Comparison of ENCODE assay signal across 33 cellular contexts in the genomic region with DNA sequence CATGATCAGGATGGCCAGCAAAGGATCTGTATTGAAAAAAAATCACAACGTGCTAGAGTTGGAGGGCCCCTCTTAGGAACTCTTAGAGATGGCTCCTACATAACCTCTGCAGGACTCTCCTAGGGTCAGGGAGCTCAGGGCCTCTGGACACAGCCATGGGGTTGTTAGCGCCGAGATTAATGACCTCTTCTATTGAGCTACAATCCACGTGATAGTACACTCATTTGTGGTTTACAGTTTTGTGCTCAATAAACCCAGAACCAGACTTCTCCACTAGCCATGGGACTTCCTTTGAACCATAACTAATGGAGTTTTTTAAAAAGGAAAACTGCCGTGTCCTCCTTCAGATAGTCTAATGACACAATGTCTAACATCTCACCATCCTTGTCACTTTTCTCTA. TPM values are rescaled to one million over a fixed set of nuclear protein-coding genes. Genes with fewer than 3 reads are reported as not detected.
"Had no signal": no experiment of that assay in that cellular context is flagged by ENCODE, and none has a peak within 500 bp of the region (broad histone marks: within the 10 kb centered on the region; RNA-seq: fewer than 3 reads in every experiment).

No MANE protein-coding gene starts in this region.

- H3K4me3 Mint-ChIP-seq: activated CD4-positive, alpha-beta T cell treated with anti-CD3 and anti-CD28 coated beads, Interleukin-2, amount 10 ng/mL, durations not matched to agents 7 days and 5 days; activated CD8-positive, alpha-beta memory T cell treated with anti-CD3 and anti-CD28 coated beads, Interleukin-2, amount 10 ng/mL, durations not matched to agents 7 days and 5 days; activated CD8-positive, alpha-beta T cell treated with anti-CD3 and anti-CD28 coated beads, Interleukin-2, amount 10 ng/mL, durations not matched to agents 7 days and 5 days; activated naive CD4-positive, alpha-beta T cell treated with anti-CD3 and anti-CD28 coated beads, Interleukin-2, amount 10 ng/mL, durations not matched to agents 7 days and 5 days; activated naive CD8-positive, alpha-beta T cell treated with anti-CD3 and anti-CD28 coated beads, Interleukin-2, amount 10 ng/mL, durations not matched to agents 7 days and 5 days; mesothelial cell of epicardium; naive B cell; stimulated activated naive B cell treated with anti-CD40 and anti-IgM and Interleukin-4, amounts not matched to agents 10 μg/mL and 1 μg/mL and 100 μg/mL, for 72 hours; T-helper 1 cell treated with Interleukin-12 subunit alpha and Interleukin-12 subunit beta and Interleukin-4 antibody, amounts not matched to agents 30 μg/mL and 1 μg/mL, for 36 hours had no signal

- H3K36me3 ChIP-seq: right atrium auricular region had no signal

- ATAC-seq: activated CD4-positive, CD25-positive, alpha-beta regulatory T cell treated with anti-CD3 and anti-CD28 coated beads, Interleukin-2, amount 50 U/mL, for 24 hours; activated CD8-positive, alpha-beta memory T cell treated with anti-CD3 and anti-CD28 coated beads, Interleukin-2, amount 10 ng/mL, durations not matched to agents 7 days and 5 days; activated CD8-positive, alpha-beta T cell treated with anti-CD3 and anti-CD28 coated beads, Interleukin-2, amount 10 ng/mL, durations not matched to agents 7 days and 5 days; left ventricle myocardium superior; psoas muscle; stimulated activated naive B cell treated with anti-CD40 and anti-IgM and Interleukin-4, amounts not matched to agents 10 μg/mL and 1 μg/mL and 100 μg/mL, for 72 hours had no signal

- H2AFZ ChIP-seq: parathyroid adenoma had no signal

- H3K4me2 ChIP-seq: SK-N-SH had no signal

- H3K4me3 ChIP-seq: ascending aorta, coronary artery, dorsolateral prefrontal cortex, esophagus squamous epithelium, psoas muscle, right atrium auricular region, suprapubic skin, tibial artery had no signal

- H3K27me3 ChIP-seq: ascending aorta, brain microvascular endothelial cell, esophagus squamous epithelium, right atrium auricular region, suprapubic skin had no signal

- DNase-seq: activated CD4-positive, alpha-beta T cell treated with anti-CD3 and anti-CD28 coated beads, Interleukin-2, amount 10 ng/mL, durations not matched to agents 7 days and 5 days; activated CD8-positive, alpha-beta memory T cell treated with anti-CD3 and anti-CD28 coated beads, Interleukin-2, amount 10 ng/mL, durations not matched to agents 7 days and 5 days; activated CD8-positive, alpha-beta T cell treated with anti-CD3 and anti-CD28 coated beads, Interleukin-2, amount 10 ng/mL, durations not matched to agents 7 days and 5 days; activated gamma-delta T cell; activated naive CD4-positive, alpha-beta T cell treated with anti-CD3 and anti-CD28 coated beads, Interleukin-2, amount 10 ng/mL, durations not matched to agents 7 days and 5 days; activated naive CD8-positive, alpha-beta T cell treated with anti-CD3 and anti-CD28 coated beads, Interleukin-2, amount 10 ng/mL, durations not matched to agents 7 days and 5 days; brain microvascular endothelial cell; dorsolateral prefrontal cortex; effector memory CD4-positive, alpha-beta T cell; esophagus squamous epithelium; glutamatergic neuron; left ventricle myocardium superior; naive B cell; nucleus accumbens; psoas muscle; SK-N-SH; stimulated activated CD4-positive, alpha-beta T cell treated with anti-CD3 and anti-CD28 coated beads, Interleukin-15, amount 100 ng/mL, for 24 hours; stimulated activated CD4-positive, alpha-beta T cell treated with anti-CD3 and anti-CD28 coated beads, Interleukin-2, amount 100 ng/mL, for 24 hours; stimulated activated naive B cell treated with anti-CD40 and anti-IgM and Interleukin-4, amounts not matched to agents 10 μg/mL and 1 μg/mL and 100 μg/mL, for 72 hours; SW 1271; T-helper 9 cell had no signal

- H3K9me3 ChIP-seq: ascending aorta, esophagus squamous epithelium, psoas muscle, right atrium auricular region, SK-N-SH, suprapubic skin, tibial artery had no signal

- H3K27ac ChIP-seq: ascending aorta, brain microvascular endothelial cell, coronary artery, dorsolateral prefrontal cortex, esophagus squamous epithelium, psoas muscle, right atrium auricular region, suprapubic skin, tibial artery, VCaP had no signal

- H3K4me1 Mint-ChIP-seq: activated CD4-positive, alpha-beta T cell treated with anti-CD3 and anti-CD28 coated beads, Interleukin-2, amount 10 ng/mL, durations not matched to agents 7 days and 5 days; activated naive CD4-positive, alpha-beta T cell treated with anti-CD3 and anti-CD28 coated beads, Interleukin-2, amount 10 ng/mL, durations not matched to agents 7 days and 5 days; naive B cell; stimulated activated naive B cell treated with anti-CD40 and anti-IgM and Interleukin-4, amounts not matched to agents 10 μg/mL and 1 μg/mL and 100 μg/mL, for 72 hours had no signal

- H3K27me3 Mint-ChIP-seq: activated CD4-positive, alpha-beta T cell treated with anti-CD3 and anti-CD28 coated beads, Interleukin-2, amount 10 ng/mL, durations not matched to agents 7 days and 5 days; activated CD8-positive, alpha-beta memory T cell treated with anti-CD3 and anti-CD28 coated beads, Interleukin-2, amount 10 ng/mL, durations not matched to agents 7 days and 5 days; activated naive CD4-positive, alpha-beta T cell treated with anti-CD3 and anti-CD28 coated beads, Interleukin-2, amount 10 ng/mL, durations not matched to agents 7 days and 5 days; activated naive CD8-positive, alpha-beta T cell treated with anti-CD3 and anti-CD28 coated beads, Interleukin-2, amount 10 ng/mL, durations not matched to agents 7 days and 5 days; stimulated activated naive B cell treated with anti-CD40 and anti-IgM and Interleukin-4, amounts not matched to agents 10 μg/mL and 1 μg/mL and 100 μg/mL, for 72 hours had no signal

- H3K9me3 Mint-ChIP-seq: activated CD4-positive, alpha-beta T cell treated with anti-CD3 and anti-CD28 coated beads, Interleukin-2, amount 10 ng/mL, durations not matched to agents 7 days and 5 days; activated naive CD4-positive, alpha-beta T cell treated with anti-CD3 and anti-CD28 coated beads, Interleukin-2, amount 10 ng/mL, durations not matched to agents 7 days and 5 days; activated naive CD8-positive, alpha-beta T cell treated with anti-CD3 and anti-CD28 coated beads, Interleukin-2, amount 10 ng/mL, durations not matched to agents 7 days and 5 days; mesothelial cell of epicardium; naive B cell; stimulated activated naive B cell treated with anti-CD40 and anti-IgM and Interleukin-4, amounts not matched to agents 10 μg/mL and 1 μg/mL and 100 μg/mL, for 72 hours; T-helper 1 cell treated with Interleukin-12 subunit alpha and Interleukin-12 subunit beta and Interleukin-4 antibody, amounts not matched to agents 30 μg/mL and 1 μg/mL, for 36 hours had no signal

- H3K27ac Mint-ChIP-seq: activated CD4-positive, alpha-beta T cell treated with anti-CD3 and anti-CD28 coated beads, Interleukin-2, amount 10 ng/mL, durations not matched to agents 7 days and 5 days; activated CD8-positive, alpha-beta memory T cell treated with anti-CD3 and anti-CD28 coated beads, Interleukin-2, amount 10 ng/mL, durations not matched to agents 7 days and 5 days; activated CD8-positive, alpha-beta T cell treated with anti-CD3 and anti-CD28 coated beads, Interleukin-2, amount 10 ng/mL, durations not matched to agents 7 days and 5 days; activated naive CD4-positive, alpha-beta T cell treated with anti-CD3 and anti-CD28 coated beads, Interleukin-2, amount 10 ng/mL, durations not matched to agents 7 days and 5 days; activated naive CD8-positive, alpha-beta T cell treated with anti-CD3 and anti-CD28 coated beads, Interleukin-2, amount 10 ng/mL, durations not matched to agents 7 days and 5 days; mesothelial cell of epicardium; naive B cell; T-helper 1 cell treated with Interleukin-12 subunit alpha and Interleukin-12 subunit beta and Interleukin-4 antibody, amounts not matched to agents 30 μg/mL and 1 μg/mL, for 36 hours had no signal

- H3K9ac ChIP-seq: parathyroid adenoma, SK-N-SH had no signal

- H3K36me3 Mint-ChIP-seq: mesothelial cell of epicardium, naive B cell had no signal

RNA-seq across cellular contexts. Expression of a gene that starts 55.5 kb away (rescaled TPM):
- total RNA-seq: frontal cortex had no signal
- polyA plus RNA-seq: neural cell had no signal
